21 cellular contexts compared by ENCODE assay signal in genomic region chr22:26426924-26427323, GRCh38. TPM values are rescaled to one million over a fixed set of nuclear protein-coding genes. Genes with fewer than 3 reads are reported as not detected.
DNase-seq lines count a peak whose midpoint lies in the region; ATAC-seq and TF ChIP-seq lines count a peak whose summit lies in the region.
"Had no signal": no experiment of that assay in that cellular context is flagged by ENCODE, and none has a peak within 500 bp of the region (broad histone marks: within the 10 kb centered on the region; RNA-seq: fewer than 3 reads in every experiment).

No MANE protein-coding gene starts in this region.

- H3K9me3 Mint-ChIP-seq in activated CD4-positive, alpha-beta T cell treated with anti-CD3 and anti-CD28 coated beads, Interleukin-2, amount 10 ng/mL, durations not matched to agents 7 days and 5 days: peaks cover 11% of the 10 kb centered on the region
- H3K9me3 Mint-ChIP-seq in activated naive CD8-positive, alpha-beta T cell treated with anti-CD3 and anti-CD28 coated beads, Interleukin-2, amount 50 U/mL, for 24 hours: peaks cover 13% of the 10 kb centered on the region
- H3K9me3 Mint-ChIP-seq in nephron progenitor cell: peaks cover 23% of the 10 kb centered on the region

- H3K9me3 ChIP-seq in HEK293 (ENCODE audit: control insufficient read depth, insufficient read depth, low read depth, low read length): no peaks in the 10 kb centered on the region
- H3K9me3 ChIP-seq: right lobe of liver, SJSA1 had no signal

- peaks cover 16% of the 10 kb centered on the region for H3K27me3 Mint-ChIP-seq in activated CD4-positive, alpha-beta T cell treated with anti-CD3 and anti-CD28 coated beads, Interleukin-2, amount 10 ng/mL, durations not matched to agents 7 days and 5 days
- peaks cover 7% of the 10 kb centered on the region for H3K27me3 Mint-ChIP-seq in activated naive CD8-positive, alpha-beta T cell treated with anti-CD3 and anti-CD28 coated beads, Interleukin-2, amount 50 U/mL, for 24 hours
- peaks cover 65% of the 10 kb centered on the region for H3K27me3 Mint-ChIP-seq in nephron progenitor cell (ENCODE audit: low read depth, poor library complexity)

- peaks cover 41% of the 10 kb centered on the region for H3K4me1 Mint-ChIP-seq in activated CD4-positive, alpha-beta T cell treated with anti-CD3 and anti-CD28 coated beads, Interleukin-2, amount 10 ng/mL, durations not matched to agents 7 days and 5 days
- peaks cover 39% of the 10 kb centered on the region for H3K4me1 Mint-ChIP-seq in activated naive CD8-positive, alpha-beta T cell treated with anti-CD3 and anti-CD28 coated beads, Interleukin-2, amount 50 U/mL, for 24 hours
- peaks cover 26% of the 10 kb centered on the region for H3K4me1 Mint-ChIP-seq in nephron progenitor cell

- CTCF ChIA-PET in activated CD4-positive, alpha-beta T cell treated with anti-CD3 and anti-CD28 coated beads, Interleukin-2, amount 10 ng/mL, durations not matched to agents 7 days and 5 days (lab: Charles Lee): no interaction called here
- CTCF ChIA-PET in HEK293 (lab: Yijun Ruan, JAX): no interaction called here

- TF ChIP-seq CTCF in HEK293 (tag by site-specific recombination; IDR thresholded peaks at IDR 0.05) (no peak), nephron progenitor cell (IDR thresholded peaks at IDR 0.05) (no peak)

- peak overlapping the region; percentile 82 for H3K27ac Mint-ChIP-seq in activated CD4-positive, alpha-beta T cell treated with anti-CD3 and anti-CD28 coated beads, Interleukin-2, amount 10 ng/mL, durations not matched to agents 7 days and 5 days
- H3K27ac Mint-ChIP-seq in activated naive CD8-positive, alpha-beta T cell treated with anti-CD3 and anti-CD28 coated beads, Interleukin-2, amount 50 U/mL, for 24 hours: peak overlapping the region; percentile 69
- H3K27ac Mint-ChIP-seq in nephron progenitor cell: no peak overlapping the region

- POLR2A ChIA-PET in activated CD4-positive, alpha-beta T cell treated with anti-CD3 and anti-CD28 coated beads, Interleukin-2, amount 10 ng/mL, durations not matched to agents 7 days and 5 days (lab: Charles Lee): no interaction called here
- POLR2A ChIA-PET in HEK293 (lab: Yijun Ruan, JAX): no interaction called here

- H3K4me3 Mint-ChIP-seq in activated CD4-positive, alpha-beta T cell treated with anti-CD3 and anti-CD28 coated beads, Interleukin-2, amount 10 ng/mL, durations not matched to agents 7 days and 5 days: peak overlapping the region; percentile 50
- H3K4me3 Mint-ChIP-seq in activated naive CD8-positive, alpha-beta T cell treated with anti-CD3 and anti-CD28 coated beads, Interleukin-2, amount 50 U/mL, for 24 hours: peak overlapping the region; percentile 64
- peak overlapping the region; percentile 43 for H3K4me3 Mint-ChIP-seq in nephron progenitor cell

- ATAC-seq in activated naive CD8-positive, alpha-beta T cell treated with anti-CD3 and anti-CD28 coated beads, Interleukin-2, amount 50 U/mL, for 24 hours: no peak
- no peak for ATAC-seq in GM21515 (IDR thresholded peaks at IDR 0.05; ENCODE audit: unreplicated experiment)
- ATAC-seq: A549, foreskin keratinocyte, right lobe of liver, upper lobe of right lung had no signal

- no peaks in the 10 kb centered on the region for H3K36me3 Mint-ChIP-seq in activated CD4-positive, alpha-beta T cell treated with anti-CD3 and anti-CD28 coated beads, Interleukin-2, amount 10 ng/mL, durations not matched to agents 7 days and 5 days (ENCODE audit: low read depth)
- H3K36me3 Mint-ChIP-seq in activated naive CD8-positive, alpha-beta T cell treated with anti-CD3 and anti-CD28 coated beads, Interleukin-2, amount 50 U/mL, for 24 hours (ENCODE audit: low read depth): peaks cover 1% of the 10 kb centered on the region
- H3K36me3 Mint-ChIP-seq in nephron progenitor cell (ENCODE audit: low read depth): no peaks in the 10 kb centered on the region

- no peak for DNase-seq in activated CD4-positive, alpha-beta T cell treated with anti-CD3 and anti-CD28 coated beads, Interleukin-2, amount 10 ng/mL, durations not matched to agents 7 days and 5 days
- no peak for DNase-seq in activated CD4-positive, alpha-beta T cell treated with anti-CD3 and anti-CD28 coated beads for 1 hour
- DNase-seq in activated naive CD8-positive, alpha-beta T cell treated with anti-CD3 and anti-CD28 coated beads, Interleukin-2, amount 50 U/mL, for 24 hours: no peak
- DNase-seq in nephron progenitor cell: no peak
- DNase-seq in dedifferentiated amniotic fluid mesenchymal stem cell (ENCODE audit: extremely low spot score): no peak
- DNase-seq in kidney tubule cell (ENCODE audit: low spot score): no peak
- DNase-seq: activated CD4-positive, alpha-beta T cell treated with anti-CD3 and anti-CD28 coated beads for 48 hours; cortex of kidney; DMS53; foreskin keratinocyte; midbrain; NCI-H1417 treated with DMSO at 0.1 percent for 48 hours; NCI-H82; right lobe of liver; upper lobe of right lung had no signal

- H3K4me3 ChIP-seq in HEK293 (ENCODE audit: low read depth, low read length): no peak overlapping the region
- H3K4me3 ChIP-seq: A549; BLaER1 treated with 17β-estradiol and CSF1 and Interleukin-3, amounts not matched to agents 10 nM and 100 nM; right lobe of liver; SJSA1; upper lobe of right lung had no signal

- no peaks in the 10 kb centered on the region; the same call in 1 of the 2 replicates for H3K4me1 ChIP-seq in HEK293 (ENCODE audit: control insufficient read depth, insufficient read depth, low read length)
- H3K4me1 ChIP-seq: A549, right lobe of liver had no signal

- H3K36me3 ChIP-seq in HEK293 (ENCODE audit: control insufficient read depth in 2 of 2, insufficient read depth in 1 of 2, low read length in 2 of 2): no peaks in the 10 kb centered on the region
- H3K36me3 ChIP-seq: right lobe of liver, SJSA1, upper lobe of right lung had no signal

- no peak overlapping the region for H3K27ac ChIP-seq in HEK293 (ENCODE audit: extremely low read depth, low read depth, low read length)
- H3K27ac ChIP-seq: A549, epithelial cell of prostate, foreskin keratinocyte, right lobe of liver, SJSA1, upper lobe of right lung had no signal

TF ChIP-seq in HEK293, 187 proteins besides CTCF, POLR2A, EP300 and RAD21:
- peak; percentile 89 for TF ChIP-seq ZNF76 (tag by site-specific recombination; IDR thresholded peaks at IDR 0.05; ENCODE audit: borderline replicate concordance, low read depth)
- no peak for TF ChIP-seq ZNF843 (tag by site-specific recombination; IDR thresholded peaks at IDR 0.05)

RNA-seq across cellular contexts. Expression of gene ASPHD2, which starts 2.1 kb away (rescaled TPM):
- 1 to 10 TPM; 8.5 to 8.8 TPM for total RNA-seq in activated CD4-positive, alpha-beta T cell treated with anti-CD3 and anti-CD28 coated beads, Interleukin-2, amount 10 ng/mL, durations not matched to agents 7 days and 5 days

RNA-seq across cellular contexts. Expression of gene HPS4, which starts 56.7 kb away (rescaled TPM):
- total RNA-seq in activated CD4-positive, alpha-beta T cell treated with anti-CD3 and anti-CD28 coated beads, Interleukin-2, amount 10 ng/mL, durations not matched to agents 7 days and 5 days: 10 to 100 TPM; 32.0 to 35.3 TPM

RNA-seq across cellular contexts. Expression of gene SRRD, which starts 56.8 kb away (rescaled TPM):
- 10 to 100 TPM; 17.9 to 19.1 TPM for total RNA-seq in activated CD4-positive, alpha-beta T cell treated with anti-CD3 and anti-CD28 coated beads, Interleukin-2, amount 10 ng/mL, durations not matched to agents 7 days and 5 days
